ENCODE assay signal across 28 cellular contexts in the genomic region with DNA sequence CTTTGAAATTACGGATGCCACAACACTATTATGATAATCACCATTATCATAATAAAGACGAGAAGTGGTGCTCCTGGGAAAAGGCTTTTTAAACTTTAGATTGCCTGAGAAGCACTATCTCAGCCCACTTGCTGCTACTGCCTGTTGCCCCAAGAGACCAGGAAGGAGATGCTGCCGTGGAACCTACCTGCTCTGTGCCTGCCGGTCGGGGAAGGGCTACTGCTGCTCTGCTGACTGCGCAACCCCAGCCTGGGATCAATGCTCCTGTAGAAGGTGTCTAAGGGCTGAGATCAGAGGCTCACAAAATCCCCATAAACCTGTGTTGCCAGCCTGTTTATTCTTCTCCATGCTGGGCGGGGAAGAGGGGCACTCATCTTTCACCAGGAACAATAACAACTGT.
"Had no signal": no experiment of that assay in that cellular context is flagged by ENCODE, and none has a peak within 500 bp of the region (broad histone marks: within the 10 kb centered on the region; RNA-seq: fewer than 3 reads in every experiment).

No MANE protein-coding gene starts in this region.

- H3K27me3 Mint-ChIP-seq: activated CD4-positive, alpha-beta T cell treated with anti-CD3 and anti-CD28 coated beads for 36 hours; activated CD8-positive, alpha-beta T cell treated with anti-CD3 and anti-CD28 coated beads for 36 hours; activated naive CD4-positive, alpha-beta T cell treated with anti-CD3 and anti-CD28 coated beads, Interleukin-2, amount 10 ng/mL, durations not matched to agents 7 days and 5 days; activated naive CD8-positive, alpha-beta T cell treated with anti-CD3 and anti-CD28 coated beads for 36 hours; T-cell had no signal

- H3K36me3 ChIP-seq: breast epithelium had no signal

- H3K27ac Mint-ChIP-seq: activated CD4-positive, alpha-beta T cell treated with anti-CD3 and anti-CD28 coated beads for 36 hours; activated CD8-positive, alpha-beta T cell treated with anti-CD3 and anti-CD28 coated beads for 36 hours; activated naive CD4-positive, alpha-beta T cell treated with anti-CD3 and anti-CD28 coated beads, Interleukin-2, amount 10 ng/mL, durations not matched to agents 7 days and 5 days; activated naive CD8-positive, alpha-beta T cell treated with anti-CD3 and anti-CD28 coated beads for 36 hours; activated T-cell treated with anti-CD3 and anti-CD28 coated beads, Interleukin-2, amount 50 U/mL, for 72 hours; activated T-helper 2 cell treated with anti-CD3 and anti-CD28 coated beads, Interferon-gamma antibody, Interleukin-2, Interleukin-4, amounts not matched to agents 10 μg/mL and 5 μg/mL and 100 μg/mL, durations not matched to agents 14 hours and 24 hours and 36 hours; T-cell had no signal

- H3K4me3 Mint-ChIP-seq: activated CD4-positive, alpha-beta T cell treated with anti-CD3 and anti-CD28 coated beads for 36 hours; activated CD8-positive, alpha-beta T cell treated with anti-CD3 and anti-CD28 coated beads for 36 hours; activated naive CD4-positive, alpha-beta T cell treated with anti-CD3 and anti-CD28 coated beads, Interleukin-2, amount 10 ng/mL, durations not matched to agents 7 days and 5 days; activated naive CD8-positive, alpha-beta T cell treated with anti-CD3 and anti-CD28 coated beads for 36 hours; activated T-cell treated with anti-CD3 and anti-CD28 coated beads, Interleukin-2, amount 50 U/mL, for 72 hours; T-cell had no signal

- H3K36me3 Mint-ChIP-seq: activated naive CD4-positive, alpha-beta T cell treated with anti-CD3 and anti-CD28 coated beads, Interleukin-2, amount 10 ng/mL, durations not matched to agents 7 days and 5 days; activated naive CD8-positive, alpha-beta T cell treated with anti-CD3 and anti-CD28 coated beads for 36 hours; T-cell had no signal

- DNase-seq: activated CD4-positive, alpha-beta T cell treated with anti-CD3 and anti-CD28 coated beads for 36 hours; activated CD8-positive, alpha-beta memory T cell treated with anti-CD3 and anti-CD28 coated beads, Interleukin-2, amount 50 U/mL, for 4 hours; activated CD8-positive, alpha-beta T cell treated with anti-CD3 and anti-CD28 coated beads for 36 hours; activated gamma-delta T cell treated with Interleukin-2 at 50 U/mL for 16 hours; activated naive CD4-positive, alpha-beta T cell treated with anti-CD3 and anti-CD28 coated beads, Interleukin-2, amount 10 ng/mL, durations not matched to agents 7 days and 5 days; activated naive CD8-positive, alpha-beta T cell treated with anti-CD3 and anti-CD28 coated beads for 36 hours; activated T-cell treated with anti-CD3 and anti-CD28 coated beads, Interleukin-2, amount 50 U/mL, for 72 hours; anterior cingulate cortex; caudate nucleus; KG1; NCI-H1048; NCI-H1694; NCI-H2029; NCI-H2107; NCI-H446 treated with DMSO at 0.1 percent for 48 hours; NCI-H524 treated with DMSO at 0.1 percent for 48 hours; NK-92 treated with Interleukin-12 subunit alpha and Interleukin-12 subunit beta, amount 100 ng/mL, for 24 hours; OCI-M1; RPMI8226; T-cell; T-helper 2 cell; T1000 had no signal

- H3K4me1 ChIP-seq: breast epithelium had no signal

- H3K4me3 ChIP-seq: breast epithelium, SK-N-MC had no signal

- H3K27me3 ChIP-seq: breast epithelium had no signal

- H3K4me1 Mint-ChIP-seq: activated CD4-positive, alpha-beta T cell treated with anti-CD3 and anti-CD28 coated beads for 36 hours; activated naive CD4-positive, alpha-beta T cell treated with anti-CD3 and anti-CD28 coated beads, Interleukin-2, amount 10 ng/mL, durations not matched to agents 7 days and 5 days; activated naive CD8-positive, alpha-beta T cell treated with anti-CD3 and anti-CD28 coated beads for 36 hours; T-cell had no signal

- ATAC-seq: activated CD4-positive, alpha-beta T cell treated with anti-CD3 and anti-CD28 coated beads for 36 hours; activated CD8-positive, alpha-beta T cell treated with anti-CD3 and anti-CD28 coated beads for 36 hours; activated T-cell treated with anti-CD3 and anti-CD28 coated beads, Interleukin-2, amount 50 U/mL, for 72 hours; Panc1; Right ventricle myocardium inferior; T-cell had no signal

- H3K9me3 Mint-ChIP-seq: activated naive CD8-positive, alpha-beta T cell treated with anti-CD3 and anti-CD28 coated beads for 36 hours; activated T-helper 2 cell treated with anti-CD3 and anti-CD28 coated beads, Interferon-gamma antibody, Interleukin-2, Interleukin-4, amounts not matched to agents 10 μg/mL and 5 μg/mL and 100 μg/mL, durations not matched to agents 14 hours and 24 hours and 36 hours had no signal

- H3K27ac ChIP-seq: breast epithelium, SK-N-MC, VCaP had no signal
